24 cellular contexts compared by ENCODE assay signal in genomic region chr12:71607494-71608330, GRCh38. TPM values are rescaled to one million over a fixed set of nuclear protein-coding genes. Genes with fewer than 3 reads are reported as not detected.
DNase-seq lines count a peak whose midpoint lies in the region; ATAC-seq, FAIRE-seq and TF ChIP-seq lines count a peak whose summit lies in the region.
"Had no signal": no experiment of that assay in that cellular context is flagged by ENCODE, and none has a peak within 500 bp of the region (broad histone marks: within the 10 kb centered on the region; RNA-seq: fewer than 3 reads in every experiment).

No MANE protein-coding gene starts in this region.

- POLR2A ChIA-PET in CD8-positive, alpha-beta T cell (lab: Charles Lee), result no interaction called here

- H3K27me3 Mint-ChIP-seq in CD8-positive, alpha-beta T cell (ENCODE audit: low read depth), result no peaks in the 10 kb centered on the region
- no peaks in the 10 kb centered on the region for H3K27me3 Mint-ChIP-seq in neural crest cell (ENCODE audit: low read depth)
- H3K27me3 Mint-ChIP-seq: activated CD8-positive, alpha-beta memory T cell treated with anti-CD3 and anti-CD28 coated beads, Interleukin-2, amount 10 ng/mL, durations not matched to agents 7 days and 5 days had no signal

- FAIRE-seq in GM12891 (lab: Jason Lieb, UNC) (no peak), RCC 7860 (lab: Jason Lieb, UNC) (no peak)
- FAIRE-seq: H1 had no signal

- no peak overlapping the region for H3K4me3 Mint-ChIP-seq in CD8-positive, alpha-beta T cell
- H3K4me3 Mint-ChIP-seq in neural crest cell, result no peak overlapping the region
- H3K4me3 Mint-ChIP-seq: activated CD8-positive, alpha-beta memory T cell treated with anti-CD3 and anti-CD28 coated beads, Interleukin-2, amount 10 ng/mL, durations not matched to agents 7 days and 5 days had no signal

- peak overlapping the region; percentile 4 for H3K27ac Mint-ChIP-seq in CD8-positive, alpha-beta T cell
- H3K27ac Mint-ChIP-seq in neural crest cell (ENCODE audit: unreplicated experiment), result peak overlapping the region; percentile 0
- H3K27ac Mint-ChIP-seq: activated CD8-positive, alpha-beta memory T cell treated with anti-CD3 and anti-CD28 coated beads, Interleukin-2, amount 10 ng/mL, durations not matched to agents 7 days and 5 days had no signal

- H3K4me1 ChIP-seq in CD8-positive, alpha-beta T cell (ENCODE audit: insufficient read depth, low read length), result peaks cover 12% of the 10 kb centered on the region
- H3K4me1 ChIP-seq: foreskin keratinocyte, sigmoid colon, upper lobe of left lung had no signal

- H3K27me3 ChIP-seq in CD8-positive, alpha-beta T cell (ENCODE audit: insufficient read depth, low read length), result no peaks in the 10 kb centered on the region
- H3K27me3 ChIP-seq: adrenal gland, cardiac muscle cell, foreskin keratinocyte, sigmoid colon, upper lobe of left lung had no signal

- CTCF ChIA-PET in CD8-positive, alpha-beta T cell (lab: Charles Lee), result no interaction called here

- no peak for DNase-seq in CD8-positive, alpha-beta T cell
- peak; percentile 75 for DNase-seq in NCI-H146 treated with DMSO at 0.1 percent for 48 hours (lab: John Stamatoyannopoulos, UW; ENCODE audit: unreplicated experiment)
- peak; percentile 35 for DNase-seq in foreskin melanocyte
- no peak for DNase-seq in neural crest cell (ENCODE audit: low read depth, low spot score)
- DNase-seq in GM12891 (ENCODE audit: insufficient read length, low spot score), result no peak
- DNase-seq in RCC 7860 (ENCODE audit: low spot score), result no peak
- DNase-seq: activated CD8-positive, alpha-beta memory T cell treated with anti-CD3 and anti-CD28 coated beads, Interleukin-2, amount 10 ng/mL, durations not matched to agents 7 days and 5 days; adrenal gland; AML-193; foreskin keratinocyte; Karpas-422; left ventricle myocardium superior; NCI-H1105; NCI-H2171 treated with DMSO at 0.1 percent for 48 hours; NCI-H82; sigmoid colon; stimulated activated naive CD4-positive, alpha-beta T cell treated with Interleukin-2 at 50 U/mL for 16 hours; upper lobe of left lung had no signal

- peaks cover 18% of the 10 kb centered on the region for H3K4me1 Mint-ChIP-seq in CD8-positive, alpha-beta T cell (ENCODE audit: low read depth)
- peaks cover 23% of the 10 kb centered on the region for H3K4me1 Mint-ChIP-seq in neural crest cell

- H3K4me3 ChIP-seq in CD8-positive, alpha-beta T cell (ENCODE audit: low read depth, low read length), result no peak overlapping the region
- H3K4me3 ChIP-seq: adrenal gland, cardiac muscle cell, sigmoid colon, SK-N-MC, upper lobe of left lung had no signal

- intact Hi-C loops in CD8-positive, alpha-beta T cell (cut with DNase I, micrococcal nuclease), result no loop called here

- no peak for ATAC-seq in CD8-positive, alpha-beta T cell
- ATAC-seq in HG03457 (IDR thresholded peaks at IDR 0.05; ENCODE audit: unreplicated experiment), result no peak
- ATAC-seq: activated CD8-positive, alpha-beta memory T cell treated with anti-CD3 and anti-CD28 coated beads, Interleukin-2, amount 10 ng/mL, durations not matched to agents 7 days and 5 days; foreskin keratinocyte; left ventricle myocardium superior; Panc1 had no signal

- peaks cover 61% of the 10 kb centered on the region for H3K36me3 Mint-ChIP-seq in CD8-positive, alpha-beta T cell
- H3K36me3 Mint-ChIP-seq in neural crest cell (ENCODE audit: low read depth), result peaks cover 23% of the 10 kb centered on the region

- H3K9me3 Mint-ChIP-seq in CD8-positive, alpha-beta T cell, result no peaks in the 10 kb centered on the region
- H3K9me3 Mint-ChIP-seq in neural crest cell, result no peaks in the 10 kb centered on the region

- H3K9me3 ChIP-seq in CD8-positive, alpha-beta T cell (ENCODE audit: low read length), result no peaks in the 10 kb centered on the region
- H3K9me3 ChIP-seq: adrenal gland, sigmoid colon, upper lobe of left lung had no signal

- peaks cover 21% of the 10 kb centered on the region for H3K36me3 ChIP-seq in CD8-positive, alpha-beta T cell (ENCODE audit: insufficient read depth, low read length)

- no peak for TF ChIP-seq POLR2A in GM12891 (IDR thresholded peaks at IDR 0.05; ENCODE audit: low read depth, low read length)

- no peak for TF ChIP-seq CTCF in CD8-positive, alpha-beta T cell (IDR thresholded peaks at IDR 0.05)
- no peak for TF ChIP-seq CTCF in neural crest cell (conservative IDR thresholded peaks at IDR 0.05)

- H3K27ac ChIP-seq in CD8-positive, alpha-beta T cell (ENCODE audit: low read depth, low read length), result no peak overlapping the region
- H3K27ac ChIP-seq: adrenal gland, cardiac muscle cell, epithelial cell of prostate, foreskin keratinocyte, sigmoid colon, SK-N-MC, upper lobe of left lung had no signal

TF ChIP-seq in GM12891, 5 proteins besides CTCF, POLR2A, EP300 and RAD21:
- no peak for TF ChIP-seq POU2F2 (IDR thresholded peaks at IDR 0.05; ENCODE audit: low read depth, low read length)
- TF ChIP-seq TAF1 (IDR thresholded peaks at IDR 0.05; ENCODE audit: low read depth, low read length), result no peak
- TF ChIP-seq POLR2AphosphoS5 (IDR thresholded peaks at IDR 0.05; ENCODE audit: low read depth, low read length), result no peak
- no peak for TF ChIP-seq SPI1 (IDR thresholded peaks at IDR 0.05; ENCODE audit: low read depth, low read length)
- no peak for TF ChIP-seq PAX5 (IDR thresholded peaks at IDR 0.05; ENCODE audit: insufficient read depth, low read length, severe bottlenecking)
TF ChIP-seq in GM12891: peak in this region for 0.

RNA-seq across cellular contexts. Expression of gene ZFC3H1, which starts 55.9 kb away (rescaled TPM):
- 100 to 1,000 TPM; 118 to 121 TPM for total RNA-seq in CD8-positive, alpha-beta T cell
- total RNA-seq in neural crest cell, result 40.5 and 42.3 TPM in 2 replicates
- 19.0 TPM for polyA plus RNA-seq in GM12891 (2012; ENCODE audit: low read depth, missing spikeins)

RNA-seq across cellular contexts. Expression of gene THAP2, which starts 56.4 kb away (rescaled TPM):
- 10 to 100 TPM; 22.3 to 23.7 TPM for total RNA-seq in CD8-positive, alpha-beta T cell
- 9.1 and 10.4 TPM in 2 replicates for total RNA-seq in neural crest cell
- 3.5 TPM for polyA plus RNA-seq in GM12891 (2012; ENCODE audit: low read depth, missing spikeins)

Comparison
In these comparisons a context has a peak if more than half of its experiments do, and no peak if none do; other contexts are left out.
1. DNase-seq: peak in NCI-H146 treated with DMSO at 0.1 percent for 48 hours (single experiment) and foreskin melanocyte (single experiment); none in CD8-positive, alpha-beta T cell (0 of 7), neural crest cell (single experiment), GM12891 (single experiment) and RCC 7860 (single experiment).